In genomic region chr5:139668924-139669680, GRCh38 we compare ENCODE assay signal across 8 cellular contexts. TPM values are rescaled to one million over a fixed set of nuclear protein-coding genes. Genes with fewer than 3 reads are reported as not detected.
DNase-seq lines count a peak whose midpoint lies in the region; TF ChIP-seq lines count a peak whose summit lies in the region.

No MANE protein-coding gene starts in this region.

- H3K4me1 ChIP-seq in CD8-positive, alpha-beta memory T cell (ENCODE audit: insufficient read depth, low read length): peaks cover 46% of the 10 kb centered on the region
- H3K4me1 ChIP-seq in Karpas-422 (ENCODE audit: low read length) (peaks cover 42% of the 10 kb centered on the region), neuron (ENCODE audit: insufficient read depth, low read length) (peaks cover 48% of the 10 kb centered on the region)

- POLR2A ChIA-PET in CD8-positive, alpha-beta memory T cell (lab: Charles Lee): interaction anchor here (0.5 to 1.6 kb wide), 4 partner anchors 21 to 894 kb away, joined by 3 to 6 read pairs (median 4); partner anchors contain the start of gene CXXC5

- H3K9me3 Mint-ChIP-seq in CD8-positive, alpha-beta memory T cell: no peaks in the 10 kb centered on the region

- no peaks in the 10 kb centered on the region for H3K27me3 Mint-ChIP-seq in CD8-positive, alpha-beta memory T cell

- DNase-seq in CD8-positive, alpha-beta memory T cell: no peak
- DNase-seq in Karpas-422: no peak
- no peak for DNase-seq in coronary artery (ENCODE audit: low spot score)
- DNase-seq in NCI-H774 (lab: John Stamatoyannopoulos, UW): no peak
- no peak for DNase-seq in T-helper 9 cell
- DNase-seq in cortex of kidney (lab: John Stamatoyannopoulos, UW): no peak
- no peak for DNase-seq in NCI-H226

- H3K4me3 Mint-ChIP-seq in CD8-positive, alpha-beta memory T cell: peak overlapping the region; percentile 86 to 94 (median 91)

- H3K9me3 ChIP-seq in CD8-positive, alpha-beta memory T cell (ENCODE audit: low read length): no peaks in the 10 kb centered on the region
- no peaks in the 10 kb centered on the region for H3K9me3 ChIP-seq in Karpas-422 (ENCODE audit: low read length)
- no peaks in the 10 kb centered on the region for H3K9me3 ChIP-seq in neuron (ENCODE audit: low read length)

- no peaks in the 10 kb centered on the region for H3K36me3 ChIP-seq in CD8-positive, alpha-beta memory T cell (ENCODE audit: insufficient read depth, low read length)
- H3K36me3 ChIP-seq in Karpas-422 (ENCODE audit: insufficient read depth, low read length): no peaks in the 10 kb centered on the region
- H3K36me3 ChIP-seq in neuron (ENCODE audit: insufficient read depth, low read length): peaks cover 2% of the 10 kb centered on the region

- H4K20me1 ChIP-seq in Karpas-422 (ENCODE audit: insufficient read depth, low read depth, low read length): no peaks in the 10 kb centered on the region

- no peak for TF ChIP-seq CTCF in coronary artery (IDR thresholded peaks at IDR 0.05)

- H3K27me3 ChIP-seq in CD8-positive, alpha-beta memory T cell (ENCODE audit: insufficient read depth, low read length, poor library complexity, severe bottlenecking): no peaks in the 10 kb centered on the region
- H3K27me3 ChIP-seq in Karpas-422 (ENCODE audit: low read length) (no peaks in the 10 kb centered on the region; the same call in 1 of the 2 replicates), neuron (ENCODE audit: insufficient read depth, low read length) (no peaks in the 10 kb centered on the region)

- H3K79me2 ChIP-seq in Karpas-422 (ENCODE audit: low read length): no peaks in the 10 kb centered on the region

- H2AFZ ChIP-seq in Karpas-422 (ENCODE audit: low read length): no peak overlapping the region; the same call in 1 of the 2 replicates
- no peak overlapping the region for H2AFZ ChIP-seq in neuron (ENCODE audit: low read depth, low read length)

- peak overlapping the region; percentile 87 to 99 (median 95) for H3K27ac Mint-ChIP-seq in CD8-positive, alpha-beta memory T cell

- H3K36me3 Mint-ChIP-seq in CD8-positive, alpha-beta memory T cell: peaks cover 0 to 3% (median 0%) of the 10 kb centered on the region in 3 donors

- CTCF ChIA-PET in CD8-positive, alpha-beta memory T cell (lab: Charles Lee): interaction anchor here (0.8 to 6.8 kb wide), 8 partner anchors 13 to 97 kb away, joined by 3 to 87 read pairs (median 10); partner anchors contain the start of gene CXXC5

- H3K4me1 Mint-ChIP-seq in CD8-positive, alpha-beta memory T cell: peaks cover 50 to 62% (median 51%) of the 10 kb centered on the region in 3 donors

- H3K9me2 ChIP-seq in Karpas-422 (replicated peaks; ENCODE audit: insufficient read depth, low read length): no peaks in the 10 kb centered on the region

- peak overlapping the region; percentile 66 for H3K4me3 ChIP-seq in CD8-positive, alpha-beta memory T cell (ENCODE audit: low read length)
- H3K4me3 ChIP-seq in Karpas-422 (ENCODE audit: low read length) (peak overlapping the region; percentile 60; the same call in 1 of the 2 replicates), coronary artery (peak overlapping the region; percentile 72), neuron (ENCODE audit: low read length) (peak overlapping the region; percentile 17)

- H3K4me2 ChIP-seq in Karpas-422 (ENCODE audit: low read depth, low read length, poor library complexity, severe bottlenecking): peak overlapping the region; percentile 70

- H3K27ac ChIP-seq in CD8-positive, alpha-beta memory T cell (ENCODE audit: low read depth, low read length): peak overlapping the region; percentile 66
- no peak overlapping the region for H3K27ac ChIP-seq in Karpas-422 (ENCODE audit: low read length)
- peak overlapping the region; percentile 91 to 94 for H3K27ac ChIP-seq in coronary artery

- peak overlapping the region; percentile 62 for H3K9ac ChIP-seq in Karpas-422 (ENCODE audit: low read length)

RNA-seq across cellular contexts. Expression of gene CXXC5, which starts 21.0 kb away (rescaled TPM):
- total RNA-seq in CD8-positive, alpha-beta memory T cell: 1 to 10 TPM; 2.1 to 3.1 TPM
- 67.0 TPM for polyA plus RNA-seq in CD8-positive, alpha-beta memory T cell
- total RNA-seq in Karpas-422 (2014; rRNA removed; shearing (Covaris generic); ENCODE audit: low replicate concordance): 2.8 and 2.9 TPM in 2 replicates

Comparison
In these comparisons a context has a peak if more than half of its experiments do, and no peak if none do; other contexts are left out.
1. H3K4me3 ChIP-seq: peak in every context shown above with its lines; median percentile 72 in coronary artery; 66 in CD8-positive, alpha-beta memory T cell; 60 in Karpas-422; 17 in neuron.